1 cellular context compared by ENCODE assay signal in genomic region chr1:153127296-153127695, GRCh38.
TF ChIP-seq lines count a peak whose summit lies in the region.

No MANE protein-coding gene starts in this region.

TF ChIP-seq in K562, 482 proteins besides CTCF, POLR2A, EP300 and RAD21 (continued from another document):
- TF ChIP-seq, protein P1, sequence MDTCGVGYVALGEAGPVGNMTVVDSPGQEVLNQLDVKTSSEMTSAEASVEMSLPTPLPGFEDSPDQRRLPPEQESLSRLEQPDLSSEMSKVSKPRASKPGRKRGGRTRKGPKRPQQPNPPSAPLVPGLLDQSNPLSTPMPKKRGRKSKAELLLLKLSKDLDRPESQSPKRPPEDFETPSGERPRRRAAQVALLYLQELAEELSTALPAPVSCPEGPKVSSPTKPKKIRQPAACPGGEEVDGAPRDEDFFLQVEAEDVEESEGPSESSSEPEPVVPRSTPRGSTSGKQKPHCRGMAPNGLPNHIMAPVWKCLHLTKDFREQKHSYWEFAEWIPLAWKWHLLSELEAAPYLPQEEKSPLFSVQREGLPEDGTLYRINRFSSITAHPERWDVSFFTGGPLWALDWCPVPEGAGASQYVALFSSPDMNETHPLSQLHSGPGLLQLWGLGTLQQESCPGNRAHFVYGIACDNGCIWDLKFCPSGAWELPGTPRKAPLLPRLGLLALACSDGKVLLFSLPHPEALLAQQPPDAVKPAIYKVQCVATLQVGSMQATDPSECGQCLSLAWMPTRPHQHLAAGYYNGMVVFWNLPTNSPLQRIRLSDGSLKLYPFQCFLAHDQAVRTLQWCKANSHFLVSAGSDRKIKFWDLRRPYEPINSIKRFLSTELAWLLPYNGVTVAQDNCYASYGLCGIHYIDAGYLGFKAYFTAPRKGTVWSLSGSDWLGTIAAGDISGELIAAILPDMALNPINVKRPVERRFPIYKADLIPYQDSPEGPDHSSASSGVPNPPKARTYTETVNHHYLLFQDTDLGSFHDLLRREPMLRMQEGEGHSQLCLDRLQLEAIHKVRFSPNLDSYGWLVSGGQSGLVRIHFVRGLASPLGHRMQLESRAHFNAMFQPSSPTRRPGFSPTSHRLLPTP (IDR thresholded peaks at IDR 0.05; ENCODE audit: borderline replicate concordance, extremely low read depth, insufficient read length): no peak
- TF ChIP-seq NR2C1 (IDR thresholded peaks at IDR 0.05) (no peak), NR2C1 (tag; IDR thresholded peaks at IDR 0.05) (no peak), YY1 (IDR thresholded peaks at IDR 0.05; ENCODE audit: borderline replicate concordance in 1 of 3, control insufficient read depth in 1 of 3, extremely low read depth in 1 of 3, insufficient read depth in 3 of 3, insufficient read length in 1 of 3, insufficient replicate concordance in 2 of 3, low read depth in 1 of 3, low read length in 2 of 3) (no peak)
- TF ChIP-seq, protein P2, sequence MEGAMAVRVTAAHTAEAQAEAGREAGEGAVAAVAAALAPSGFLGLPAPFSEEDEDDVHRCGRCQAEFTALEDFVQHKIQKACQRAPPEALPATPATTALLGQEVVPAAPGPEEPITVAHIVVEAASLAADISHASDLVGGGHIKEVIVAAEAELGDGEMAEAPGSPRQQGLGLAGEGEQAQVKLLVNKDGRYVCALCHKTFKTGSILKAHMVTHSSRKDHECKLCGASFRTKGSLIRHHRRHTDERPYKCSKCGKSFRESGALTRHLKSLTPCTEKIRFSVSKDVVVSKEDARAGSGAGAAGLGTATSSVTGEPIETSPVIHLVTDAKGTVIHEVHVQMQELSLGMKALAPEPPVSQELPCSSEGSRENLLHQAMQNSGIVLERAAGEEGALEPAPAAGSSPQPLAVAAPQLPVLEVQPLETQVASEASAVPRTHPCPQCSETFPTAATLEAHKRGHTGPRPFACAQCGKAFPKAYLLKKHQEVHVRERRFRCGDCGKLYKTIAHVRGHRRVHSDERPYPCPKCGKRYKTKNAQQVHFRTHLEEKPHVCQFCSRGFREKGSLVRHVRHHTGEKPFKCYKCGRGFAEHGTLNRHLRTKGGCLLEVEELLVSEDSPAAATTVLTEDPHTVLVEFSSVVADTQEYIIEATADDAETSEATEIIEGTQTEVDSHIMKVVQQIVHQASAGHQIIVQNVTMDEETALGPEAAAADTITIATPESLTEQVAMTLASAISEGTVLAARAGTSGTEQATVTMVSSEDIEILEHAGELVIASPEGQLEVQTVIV (CRISPR knock-in tag; IDR thresholded peaks at IDR 0.05; ENCODE audit: borderline replicate concordance): no peak
